In the genomic region with DNA sequence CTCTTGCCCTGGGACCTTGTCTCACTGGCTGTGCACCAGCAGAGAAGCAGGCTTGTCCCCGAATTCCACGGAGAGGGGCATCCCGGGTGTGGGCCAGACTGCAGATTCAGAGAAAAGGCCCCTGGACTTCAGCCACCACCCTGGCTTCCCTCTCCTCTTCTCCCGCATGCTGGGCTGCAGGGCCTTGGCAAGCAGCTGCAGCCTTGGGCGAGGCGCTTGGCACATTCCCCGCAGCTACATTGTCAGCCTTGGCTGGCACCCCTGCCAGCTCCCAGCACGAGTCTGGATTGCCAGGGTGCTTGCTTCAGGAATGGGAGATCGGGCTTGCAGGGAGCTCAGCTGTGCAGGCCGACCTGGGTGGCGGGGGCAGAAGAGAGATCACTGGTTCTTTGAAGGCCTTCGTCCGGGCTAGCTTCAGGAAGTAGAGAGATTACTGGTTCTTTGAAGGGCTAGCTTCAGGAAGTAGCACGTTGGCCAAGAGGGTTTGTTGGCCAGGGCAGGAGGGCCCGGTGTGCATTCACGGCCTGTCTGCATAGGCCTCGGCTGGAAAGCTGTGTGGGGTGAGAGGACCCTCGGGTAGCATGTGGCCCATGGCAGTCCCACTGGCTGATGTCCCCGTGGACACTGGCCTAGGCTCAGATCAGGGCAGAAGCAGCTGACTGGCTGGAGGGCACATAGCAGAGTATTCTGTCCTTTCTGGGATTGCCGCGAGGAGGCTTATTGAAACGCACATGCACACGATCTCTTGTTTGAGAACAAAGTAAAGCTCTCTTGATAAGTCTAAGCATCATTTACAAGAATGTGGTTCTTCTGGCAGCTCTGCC, we compare ENCODE assay signal across 6 cellular contexts. TPM values are rescaled to one million over a fixed set of nuclear protein-coding genes. Genes with fewer than 3 reads are reported as not detected.
DNase-seq lines count a peak whose midpoint lies in the region; TF ChIP-seq lines count a peak whose summit lies in the region.

No MANE protein-coding gene starts in this region.

- no peak for TF ChIP-seq CTCF in mammary epithelial cell (conservative IDR thresholded peaks at IDR 0.05 in 1 of 2, IDR thresholded peaks at IDR 0.05 in 1 of 2; ENCODE audit: extremely low read depth in 1 of 2, insufficient read depth in 1 of 2, low read depth in 1 of 2, low read length in 2 of 2)

- H3K4me1 ChIP-seq in mammary epithelial cell (ENCODE audit: insufficient read depth, low read length) (peaks cover 24% of the 10 kb centered on the region), neuron (ENCODE audit: insufficient read depth, low read length) (peaks cover 35% of the 10 kb centered on the region)

- peaks cover 30% of the 10 kb centered on the region for H3K36me3 Mint-ChIP-seq in activated CD4-positive, alpha-beta T cell treated with anti-CD3 and anti-CD28 coated beads, Interleukin-2, amount 10 ng/mL, durations not matched to agents 7 days and 5 days (ENCODE audit: low read depth)

- H3K4me3 ChIP-seq in mammary epithelial cell (replicated peaks in 1 of 3; ENCODE audit: insufficient read depth in 1 of 3, low read depth in 2 of 3, low read length in 3 of 3) (no peak overlapping the region), neuron (ENCODE audit: low read length) (peak overlapping the region; percentile 17)

- BruUV-seq in mammary epithelial cell (replicated peaks; lab: Mats Ljungman, UMichigan) = no TSS peak

- H3K9me3 ChIP-seq in mammary epithelial cell (replicated peaks; ENCODE audit: insufficient read depth, low read length) = peaks cover 11% of the 10 kb centered on the region
- H3K9me3 ChIP-seq in neuron (ENCODE audit: low read length) = peaks cover 3% of the 10 kb centered on the region

- peaks cover 41% of the 10 kb centered on the region for H3K4me1 Mint-ChIP-seq in activated CD4-positive, alpha-beta T cell treated with anti-CD3 and anti-CD28 coated beads, Interleukin-2, amount 10 ng/mL, durations not matched to agents 7 days and 5 days

- peak overlapping the region; percentile 60 for H3K4me2 ChIP-seq in mammary epithelial cell (ENCODE audit: insufficient read depth, low read depth, low read length)

- H3K9ac ChIP-seq in mammary epithelial cell (ENCODE audit: insufficient read depth, low read length) = no peak overlapping the region

- H3K27me3 ChIP-seq in mammary epithelial cell (ENCODE audit: insufficient read depth, low read length) = no peaks in the 10 kb centered on the region
- H3K27me3 ChIP-seq in neuron (ENCODE audit: insufficient read depth, low read length) = no peaks in the 10 kb centered on the region

- no peaks in the 10 kb centered on the region for H3K27me3 Mint-ChIP-seq in activated CD4-positive, alpha-beta T cell treated with anti-CD3 and anti-CD28 coated beads, Interleukin-2, amount 10 ng/mL, durations not matched to agents 7 days and 5 days

- dilution Hi-C loops in mammary epithelial cell (cut with HindIII; ENCODE audit: low sequenced_read_pairs) = no loop called here

- CTCF ChIA-PET in activated CD4-positive, alpha-beta T cell treated with anti-CD3 and anti-CD28 coated beads, Interleukin-2, amount 10 ng/mL, durations not matched to agents 7 days and 5 days (lab: Charles Lee) = interaction anchor here (0.7 to 1.3 kb wide), 3 partner anchors 9 to 225 kb away, joined by 3 to 4 read pairs (median 4); no protein-coding TSS in a partner anchor
- CTCF ChIA-PET in mammary epithelial cell (lab: Charles Lee; ENCODE audit: low non-redundant PET) = interaction anchor here (0.6 kb wide), 2 partner anchors 28 to 51 kb away, joined by 3 to 4 read pairs; no protein-coding TSS in a partner anchor

- peaks cover 16% of the 10 kb centered on the region for H3K79me2 ChIP-seq in mammary epithelial cell (ENCODE audit: insufficient read depth, low read length)

- no peak overlapping the region for H3K27ac ChIP-seq in mammary epithelial cell (ENCODE audit: insufficient read depth, low read depth, low read length)

- no peaks in the 10 kb centered on the region for H4K20me1 ChIP-seq in mammary epithelial cell (ENCODE audit: insufficient read depth, low read length)

- DNase-seq in activated CD4-positive, alpha-beta T cell treated with anti-CD3 and anti-CD28 coated beads, Interleukin-2, amount 10 ng/mL, durations not matched to agents 7 days and 5 days = no peak
- DNase-seq in activated CD4-positive, alpha-beta T cell treated with anti-CD3 and anti-CD28 coated beads for 1 hour = no peak
- no peak for DNase-seq in mammary epithelial cell
- DNase-seq in OCI-M2 (lab: John Stamatoyannopoulos, UW; ENCODE audit: unreplicated experiment) = no peak
- no peak for DNase-seq in HuH-7.5 (ENCODE audit: low spot score)

- H3K36me3 ChIP-seq in mammary epithelial cell (ENCODE audit: insufficient read depth, low read length) (no peaks in the 10 kb centered on the region), neuron (ENCODE audit: insufficient read depth, low read length) (no peaks in the 10 kb centered on the region)

- WGBS in mammary epithelial cell (ENCODE audit: low coverage, missing lambda C conversion rate) = 61% methylated on average over 20 of the region's 23 CpGs

- peak overlapping the region; percentile 81 for H3K27ac Mint-ChIP-seq in activated CD4-positive, alpha-beta T cell treated with anti-CD3 and anti-CD28 coated beads, Interleukin-2, amount 10 ng/mL, durations not matched to agents 7 days and 5 days

- H3K9me3 Mint-ChIP-seq in activated CD4-positive, alpha-beta T cell treated with anti-CD3 and anti-CD28 coated beads, Interleukin-2, amount 10 ng/mL, durations not matched to agents 7 days and 5 days = peaks cover 8% of the 10 kb centered on the region

- POLR2A ChIA-PET in activated CD4-positive, alpha-beta T cell treated with anti-CD3 and anti-CD28 coated beads, Interleukin-2, amount 10 ng/mL, durations not matched to agents 7 days and 5 days (lab: Charles Lee) = no interaction called here

- H2AFZ ChIP-seq in mammary epithelial cell (ENCODE audit: low read depth, low read length) = peak overlapping the region; percentile 60
- no peak overlapping the region for H2AFZ ChIP-seq in neuron (ENCODE audit: low read depth, low read length)

- intact Hi-C loops in mammary epithelial cell (cut with micrococcal nuclease) = no loop called here

- H3K4me3 Mint-ChIP-seq in activated CD4-positive, alpha-beta T cell treated with anti-CD3 and anti-CD28 coated beads, Interleukin-2, amount 10 ng/mL, durations not matched to agents 7 days and 5 days = peak overlapping the region; percentile 62

- in situ Hi-C loops in mammary epithelial cell (cut with MboI; ENCODE audit: low sequenced_read_pairs in 2 of 2) = no loop called here

RNA-seq across cellular contexts. Expression of a gene that starts 2.7 kb away (rescaled TPM):
- 10 to 100 TPM; 15.4 to 16.0 TPM for total RNA-seq in activated CD4-positive, alpha-beta T cell treated with anti-CD3 and anti-CD28 coated beads, Interleukin-2, amount 10 ng/mL, durations not matched to agents 7 days and 5 days
- total RNA-seq in mammary epithelial cell = 1 to 10 TPM; 4.0 to 5.7 TPM
- polyA plus RNA-seq in mammary epithelial cell = 1.7 TPM
- polyA minus RNA-seq in mammary epithelial cell = 22.6 TPM

RNA-seq across cellular contexts. Expression of a gene that starts 3.1 kb away (rescaled TPM):
- total RNA-seq in activated CD4-positive, alpha-beta T cell treated with anti-CD3 and anti-CD28 coated beads, Interleukin-2, amount 10 ng/mL, durations not matched to agents 7 days and 5 days = 100 to 1,000 TPM; 142 to 148 TPM
- 100 to 1,000 TPM; 156 to 277 TPM for total RNA-seq in mammary epithelial cell
- 256 TPM for polyA plus RNA-seq in mammary epithelial cell
- 371 TPM for polyA minus RNA-seq in mammary epithelial cell

RNA-seq across cellular contexts. Expression of a gene that starts 36.7 kb away (rescaled TPM):
- total RNA-seq in activated CD4-positive, alpha-beta T cell treated with anti-CD3 and anti-CD28 coated beads, Interleukin-2, amount 10 ng/mL, durations not matched to agents 7 days and 5 days = under 1 TPM; 0.23 to 0.35 TPM
- 10 to 100 TPM; 15.2 to 24.6 TPM for total RNA-seq in mammary epithelial cell
- 12.0 TPM for polyA plus RNA-seq in mammary epithelial cell
- 3.6 TPM for polyA minus RNA-seq in mammary epithelial cell

RNA-seq across cellular contexts. Expression of a gene that starts 39.6 kb away (rescaled TPM):
- under 1 TPM; 0.65 to 0.69 TPM for total RNA-seq in activated CD4-positive, alpha-beta T cell treated with anti-CD3 and anti-CD28 coated beads, Interleukin-2, amount 10 ng/mL, durations not matched to agents 7 days and 5 days
- total RNA-seq in mammary epithelial cell = 10 to 100 TPM; 20.5 to 99.2 TPM
- polyA plus RNA-seq in mammary epithelial cell = 82.3 TPM
- polyA minus RNA-seq in mammary epithelial cell = 178 TPM

RNA-seq across cellular contexts. Expression of a gene that starts 53.5 kb away (rescaled TPM):
- not detected for total RNA-seq in activated CD4-positive, alpha-beta T cell treated with anti-CD3 and anti-CD28 coated beads, Interleukin-2, amount 10 ng/mL, durations not matched to agents 7 days and 5 days
- under 1 TPM; 0.09 to 0.33 TPM for total RNA-seq in mammary epithelial cell
- polyA plus RNA-seq in mammary epithelial cell = 0.10 TPM
- polyA minus RNA-seq in mammary epithelial cell = not detected

Comparison
In these comparisons a context has a peak if more than half of its experiments do, and no peak if none do; other contexts are left out.
1. RNA of a gene that starts 36.7 kb away (total RNA-seq): 15.2 to 24.6 TPM in mammary epithelial cell; 0.23 to 0.35 TPM in activated CD4-positive, alpha-beta T cell treated with anti-CD3 and anti-CD28 coated beads, Interleukin-2, amount 10 ng/mL, durations not matched to agents 7 days and 5 days; every median in the first group is over 10 times any median in the second.